In the genomic region with DNA sequence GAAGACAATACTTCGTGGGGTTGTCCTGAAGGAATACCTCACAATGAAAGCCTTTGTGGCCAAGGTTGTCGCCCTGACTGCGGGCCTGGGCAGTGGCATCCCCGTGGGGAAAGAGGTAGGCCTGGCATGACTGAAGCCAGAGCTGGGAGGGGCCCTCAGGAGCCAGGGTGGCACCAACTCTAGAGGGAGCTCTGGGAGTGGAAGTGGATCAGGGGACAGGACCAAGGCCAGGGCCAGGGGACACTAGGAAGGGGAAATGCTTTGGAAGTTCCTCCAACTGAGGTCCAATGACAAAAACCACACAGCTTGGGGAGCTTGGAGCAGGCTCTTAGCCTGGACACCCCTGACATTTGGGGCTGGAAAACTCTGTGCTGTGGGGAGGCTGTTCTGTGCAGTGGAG, we compare ENCODE assay signal across 1 cellular context.
A peak's percentile ranks its signal among the peaks of the same experiment; 100 is the strongest.
TF ChIP-seq lines count a peak whose summit lies in the region.

No MANE protein-coding gene starts in this region.

TF ChIP-seq in HCT116, 20 proteins besides CTCF, POLR2A, EP300 and RAD21 (continued from another document):
- TF ChIP-seq, protein P1, sequence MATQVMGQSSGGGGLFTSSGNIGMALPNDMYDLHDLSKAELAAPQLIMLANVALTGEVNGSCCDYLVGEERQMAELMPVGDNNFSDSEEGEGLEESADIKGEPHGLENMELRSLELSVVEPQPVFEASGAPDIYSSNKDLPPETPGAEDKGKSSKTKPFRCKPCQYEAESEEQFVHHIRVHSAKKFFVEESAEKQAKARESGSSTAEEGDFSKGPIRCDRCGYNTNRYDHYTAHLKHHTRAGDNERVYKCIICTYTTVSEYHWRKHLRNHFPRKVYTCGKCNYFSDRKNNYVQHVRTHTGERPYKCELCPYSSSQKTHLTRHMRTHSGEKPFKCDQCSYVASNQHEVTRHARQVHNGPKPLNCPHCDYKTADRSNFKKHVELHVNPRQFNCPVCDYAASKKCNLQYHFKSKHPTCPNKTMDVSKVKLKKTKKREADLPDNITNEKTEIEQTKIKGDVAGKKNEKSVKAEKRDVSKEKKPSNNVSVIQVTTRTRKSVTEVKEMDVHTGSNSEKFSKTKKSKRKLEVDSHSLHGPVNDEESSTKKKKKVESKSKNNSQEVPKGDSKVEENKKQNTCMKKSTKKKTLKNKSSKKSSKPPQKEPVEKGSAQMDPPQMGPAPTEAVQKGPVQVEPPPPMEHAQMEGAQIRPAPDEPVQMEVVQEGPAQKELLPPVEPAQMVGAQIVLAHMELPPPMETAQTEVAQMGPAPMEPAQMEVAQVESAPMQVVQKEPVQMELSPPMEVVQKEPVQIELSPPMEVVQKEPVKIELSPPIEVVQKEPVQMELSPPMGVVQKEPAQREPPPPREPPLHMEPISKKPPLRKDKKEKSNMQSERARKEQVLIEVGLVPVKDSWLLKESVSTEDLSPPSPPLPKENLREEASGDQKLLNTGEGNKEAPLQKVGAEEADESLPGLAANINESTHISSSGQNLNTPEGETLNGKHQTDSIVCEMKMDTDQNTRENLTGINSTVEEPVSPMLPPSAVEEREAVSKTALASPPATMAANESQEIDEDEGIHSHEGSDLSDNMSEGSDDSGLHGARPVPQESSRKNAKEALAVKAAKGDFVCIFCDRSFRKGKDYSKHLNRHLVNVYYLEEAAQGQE (IDR thresholded peaks at IDR 0.05; ENCODE audit: low read depth) = peak; percentile 50
- TF ChIP-seq, protein P2, sequence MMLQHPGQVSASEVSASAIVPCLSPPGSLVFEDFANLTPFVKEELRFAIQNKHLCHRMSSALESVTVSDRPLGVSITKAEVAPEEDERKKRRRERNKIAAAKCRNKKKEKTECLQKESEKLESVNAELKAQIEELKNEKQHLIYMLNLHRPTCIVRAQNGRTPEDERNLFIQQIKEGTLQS (IDR thresholded peaks at IDR 0.05) = no peak
